ENCODE assay signal across 12 cellular contexts in the genomic region with DNA sequence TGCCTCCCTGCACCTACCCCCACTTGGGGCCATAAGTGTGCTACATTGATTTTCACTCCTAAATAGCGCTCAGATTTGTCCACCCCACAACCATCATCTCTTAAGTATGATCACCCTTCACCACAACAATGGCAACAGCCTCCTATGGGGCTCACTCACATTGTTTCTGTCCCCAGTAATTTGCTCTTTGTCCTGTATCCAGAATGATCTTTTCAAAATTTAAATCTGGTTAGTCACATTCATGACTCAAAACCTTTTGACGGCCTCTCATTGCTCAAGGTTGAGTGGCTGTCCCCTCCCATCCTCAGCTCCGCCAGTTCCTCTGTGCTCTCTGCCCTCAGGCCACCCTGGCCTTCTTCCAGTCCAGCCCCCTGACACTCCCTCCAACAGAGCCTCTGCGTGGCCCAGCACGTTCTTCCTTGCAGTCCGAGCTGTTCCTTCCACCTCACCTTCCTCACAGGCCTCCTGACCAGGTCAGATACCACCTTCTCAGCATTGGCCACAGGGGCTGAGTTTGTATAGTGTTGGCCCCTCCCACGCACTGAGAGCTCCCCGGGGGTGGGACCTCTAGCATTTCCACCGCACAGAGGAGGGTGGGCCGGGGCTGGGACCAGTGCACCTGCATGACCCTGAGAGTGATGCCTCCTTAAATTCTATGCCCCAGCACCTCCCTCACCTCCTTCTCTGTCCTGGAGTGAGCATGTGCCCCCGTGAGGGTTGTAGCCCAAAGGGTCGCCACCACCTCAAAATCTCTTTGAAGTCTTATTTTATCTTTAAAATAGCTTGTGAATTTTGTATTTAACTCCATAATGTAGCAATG. TPM values are rescaled to one million over a fixed set of nuclear protein-coding genes. Genes with fewer than 3 reads are reported as not detected.
DNase-seq lines count a peak whose midpoint lies in the region; ATAC-seq, FAIRE-seq and TF ChIP-seq lines count a peak whose summit lies in the region.
"Had no signal": no experiment of that assay in that cellular context is flagged by ENCODE, and none has a peak within 500 bp of the region (broad histone marks: within the 10 kb centered on the region; RNA-seq: fewer than 3 reads in every experiment).

No MANE protein-coding gene starts in this region.

- ATAC-seq in HCT116 (peak; percentile 38), GM21737 (IDR thresholded peaks at IDR 0.05; ENCODE audit: unreplicated experiment) (no peak)
- ATAC-seq: Panc1 had no signal

- no peak overlapping the region for H3K27ac Mint-ChIP-seq in activated CD4-positive, alpha-beta memory T cell treated with anti-CD3 and anti-CD28 coated beads, Interleukin-2, amount 10 ng/mL, durations not matched to agents 7 days and 5 days
- H3K27ac Mint-ChIP-seq: CD8-positive, alpha-beta memory T cell had no signal

- peak overlapping the region; percentile 49 for H3K4me2 ChIP-seq in HCT116 (ENCODE audit: low read length)

- no peak overlapping the region for H3K27ac ChIP-seq in HCT116 (ENCODE audit: low read depth, low read length)
- no peak overlapping the region for H3K27ac ChIP-seq in kidney (ENCODE audit: low read depth in 2 of 2, low read length in 2 of 2)
- H3K27ac ChIP-seq: right lobe of liver had no signal

- no peaks in the 10 kb centered on the region for H3K9me2 ChIP-seq in HCT116 (ENCODE audit: insufficient read depth)

- H4K20me1 ChIP-seq in HCT116 (ENCODE audit: insufficient read depth): no peaks in the 10 kb centered on the region

- peaks cover 56% of the 10 kb centered on the region for H3K27me3 Mint-ChIP-seq in activated CD4-positive, alpha-beta memory T cell treated with anti-CD3 and anti-CD28 coated beads, Interleukin-2, amount 10 ng/mL, durations not matched to agents 7 days and 5 days

- H3K4me1 ChIP-seq in HCT116 (ENCODE audit: control insufficient read depth in 1 of 2, insufficient read depth in 2 of 2, low read length in 2 of 2) (peaks cover 2 to 29% of the 10 kb centered on the region in 2 experiments; a peak in 2 of 4 replicates), adipocyte (ENCODE audit: control insufficient read depth, insufficient read depth, low read length) (peaks cover 26% of the 10 kb centered on the region), kidney (ENCODE audit: control insufficient read depth in 1 of 2, insufficient read depth in 1 of 2, low read depth in 1 of 2, low read length in 2 of 2) (peaks cover 0 to 8% of the 10 kb centered on the region in 2 donors)
- H3K4me1 ChIP-seq: right lobe of liver had no signal

- POLR2A ChIA-PET in HCT116 (lab: Charles Lee): no interaction called here
- POLR2A ChIA-PET in activated CD4-positive, alpha-beta memory T cell treated with anti-CD3 and anti-CD28 coated beads, Interleukin-2, amount 10 ng/mL, durations not matched to agents 7 days and 5 days (lab: Charles Lee): no interaction called here

- H3K9me3 ChIP-seq in HCT116 (ENCODE audit: control insufficient read depth in 1 of 2, insufficient read depth in 1 of 2, low read depth in 1 of 2, low read length in 2 of 2) (no peaks in the 10 kb centered on the region), adipocyte (ENCODE audit: control insufficient read depth, low read length) (no peaks in the 10 kb centered on the region), kidney (ENCODE audit: control insufficient read depth in 1 of 2, low read length in 2 of 2) (no peaks in the 10 kb centered on the region)
- H3K9me3 ChIP-seq: right lobe of liver had no signal

- H3K4me1 Mint-ChIP-seq in activated CD4-positive, alpha-beta memory T cell treated with anti-CD3 and anti-CD28 coated beads, Interleukin-2, amount 10 ng/mL, durations not matched to agents 7 days and 5 days: peaks cover 4% of the 10 kb centered on the region

- RAD21 ChIA-PET in HCT116 (lab: Charles Lee; ENCODE audit: low non-redundant PET in 1 of 2, low total read pairs in 2 of 2, uncharacterized antibody in 2 of 2, unreplicated experiment in 2 of 2): no interaction called here

- H3K36me3 Mint-ChIP-seq in activated CD4-positive, alpha-beta memory T cell treated with anti-CD3 and anti-CD28 coated beads, Interleukin-2, amount 10 ng/mL, durations not matched to agents 7 days and 5 days (ENCODE audit: low read depth): no peaks in the 10 kb centered on the region
- H3K36me3 Mint-ChIP-seq: CD8-positive, alpha-beta memory T cell had no signal

- no peaks in the 10 kb centered on the region for H3K9me3 Mint-ChIP-seq in activated CD4-positive, alpha-beta memory T cell treated with anti-CD3 and anti-CD28 coated beads, Interleukin-2, amount 10 ng/mL, durations not matched to agents 7 days and 5 days

- no peak overlapping the region for H3K4me3 Mint-ChIP-seq in activated CD4-positive, alpha-beta memory T cell treated with anti-CD3 and anti-CD28 coated beads, Interleukin-2, amount 10 ng/mL, durations not matched to agents 7 days and 5 days
- H3K4me3 Mint-ChIP-seq: CD8-positive, alpha-beta memory T cell had no signal

- H2AFZ ChIP-seq in HCT116 (ENCODE audit: low read depth, low read length, poor library complexity, severe bottlenecking): no peak overlapping the region

- CTCF ChIA-PET in HCT116 (lab: Charles Lee): no interaction called here
- CTCF ChIA-PET in activated CD4-positive, alpha-beta memory T cell treated with anti-CD3 and anti-CD28 coated beads, Interleukin-2, amount 10 ng/mL, durations not matched to agents 7 days and 5 days (lab: Charles Lee): no interaction called here

- H3K36me3 ChIP-seq in HCT116 (ENCODE audit: control insufficient read depth in 1 of 2, insufficient read depth in 2 of 2, low read length in 2 of 2) (no peaks in the 10 kb centered on the region), adipocyte (ENCODE audit: control insufficient read depth, insufficient read depth, low read length, severe bottlenecking) (no peaks in the 10 kb centered on the region), kidney (ENCODE audit: control insufficient read depth in 1 of 2, insufficient read depth in 2 of 2, low read length in 2 of 2) (no peaks in the 10 kb centered on the region)
- H3K36me3 ChIP-seq: right lobe of liver had no signal

- H3K4me3 ChIP-seq in HCT116 (replicated peaks in 1 of 2; ENCODE audit: low read depth in 1 of 2, low read length in 2 of 2): no peak overlapping the region; a peak in 1 of 4 replicates
- H3K4me3 ChIP-seq in adipocyte (ENCODE audit: low read length): peak overlapping the region; percentile 54
- peak overlapping the region in 1 of 2 donors; percentile 65 for H3K4me3 ChIP-seq in kidney (ENCODE audit: low read length in 2 of 2)
- H3K4me3 ChIP-seq: right lobe of liver had no signal

- peak; percentile 89 for DNase-seq in ACHN
- DNase-seq in HCT116 (ENCODE audit: low read depth, low spot score): peak; percentile 10
- DNase-seq in adipocyte (ENCODE audit: low read depth): peak; percentile 89
- peak; percentile 90 for DNase-seq in kidney
- DNase-seq in NCI-H146 (lab: John Stamatoyannopoulos, UW): no peak
- no peak for DNase-seq in activated CD4-positive, alpha-beta memory T cell treated with anti-CD3 and anti-CD28 coated beads, Interleukin-2, amount 10 ng/mL, durations not matched to agents 7 days and 5 days
- DNase-seq in SK-N-DZ (ENCODE audit: low spot score): no peak
- DNase-seq: CD8-positive, alpha-beta memory T cell; stimulated activated naive CD4-positive, alpha-beta T cell had no signal

- FAIRE-seq in kidney (lab: Jason Lieb, UNC): no peak

- no peak for TF ChIP-seq POLR2A in HCT116 (IDR thresholded peaks at IDR 0.05; ENCODE audit: borderline replicate concordance, extremely low read depth, insufficient read depth, insufficient read length)

- H3K79me2 ChIP-seq in HCT116 (ENCODE audit: insufficient read depth, low read length): no peaks in the 10 kb centered on the region

- no peak for TF ChIP-seq RAD21 in HCT116 (IDR thresholded peaks at IDR 0.05; ENCODE audit: low read depth)

- intact Hi-C loops in HCT116 (cut with micrococcal nuclease) (no loop called here), kidney (cut with DNase I) (no loop called here)

- BruUV-seq in HCT116 (replicated peaks; lab: Mats Ljungman, UMichigan): no TSS peak

- no peaks in the 10 kb centered on the region for H3K27me3 ChIP-seq in HCT116 (ENCODE audit: insufficient read depth, low read length)
- no peaks in the 10 kb centered on the region for H3K27me3 ChIP-seq in adipocyte (replicated peaks; ENCODE audit: control insufficient read depth, insufficient read depth, low read length)
- H3K27me3 ChIP-seq: right lobe of liver had no signal

- in situ Hi-C loops in ACHN (cut with HindIII; ENCODE audit: low pct_ligation_motif_present, low pct_unique_long_range_greater_than_20kb, low sequenced_read_pairs): no loop called here

- no peak for TF ChIP-seq CTCF in HCT116 (IDR thresholded peaks at IDR 0.05 in 2 of 3, conservative IDR thresholded peaks at IDR 0.05 in 1 of 3; ENCODE audit: borderline replicate concordance in 1 of 3, insufficient read depth in 1 of 3, low read depth in 2 of 3, low read length in 2 of 3)
- TF ChIP-seq CTCF in kidney (IDR thresholded peaks at IDR 0.05; ENCODE audit: borderline replicate concordance, extremely low read depth, insufficient read depth): no peak

- H3K9ac ChIP-seq in HCT116 (ENCODE audit: low read length) (no peak overlapping the region), adipocyte (ENCODE audit: low read length) (peak overlapping the region; percentile 15), kidney (ENCODE audit: low read length in 2 of 2) (no peak overlapping the region)

TF ChIP-seq in HCT116, 20 proteins besides CTCF, POLR2A, EP300 and RAD21 (continues in another document):
- no peak for TF ChIP-seq MAX (IDR thresholded peaks at IDR 0.05)
- TF ChIP-seq YY1 (IDR thresholded peaks at IDR 0.05; ENCODE audit: extremely low read depth, insufficient replicate concordance, low read depth, low read length): no peak
- TF ChIP-seq SRF (IDR thresholded peaks at IDR 0.05; ENCODE audit: low read depth): no peak
- TF ChIP-seq FOSL1 (IDR thresholded peaks at IDR 0.05; ENCODE audit: low read depth): 0 out of 2 replicates have a peak, but pooled peaks have one; percentile 18
- peak; percentile 22; the same call in 1 of the 2 replicates for TF ChIP-seq JUND (IDR thresholded peaks at IDR 0.05)
- TF ChIP-seq CEBPB (IDR thresholded peaks at IDR 0.05; ENCODE audit: low read depth): no peak
- no peak for TF ChIP-seq ELF1 (IDR thresholded peaks at IDR 0.05; ENCODE audit: borderline replicate concordance, low read depth)
- TF ChIP-seq SP1 (IDR thresholded peaks at IDR 0.05; ENCODE audit: low read depth): no peak
- no peak for TF ChIP-seq EZH2phosphoT487 (IDR thresholded peaks at IDR 0.05; ENCODE audit: borderline replicate concordance)

RNA-seq across cellular contexts. Expression of gene PPP1R3G, which starts 2.4 kb away (rescaled TPM):
- total RNA-seq in HCT116 (2021; ENCODE audit: unreplicated experiment): 0.27 TPM
- 0.30 and 0.31 TPM in 2 replicates for polyA plus RNA-seq in HCT116 (2012)
- total RNA-seq in kidney: 1.9 TPM
- polyA plus RNA-seq in kidney (ENCODE audit: insufficient read depth, low read depth, low replicate concordance): 0.49 TPM
- under 1 TPM; 0.08 to 0.10 TPM for total RNA-seq in activated CD4-positive, alpha-beta memory T cell treated with anti-CD3 and anti-CD28 coated beads, Interleukin-2, amount 10 ng/mL, durations not matched to agents 7 days and 5 days
- polyA plus RNA-seq in SK-N-DZ (2014; cell fraction: cytosol; rRNA removed): 0.05 and 0.12 TPM in 2 replicates
- polyA plus RNA-seq in SK-N-DZ (2014; cell fraction: nucleus; rRNA removed): 0.09 TPM in 1 of 2 replicates, not detected in the other
- total RNA-seq: CD8-positive, alpha-beta memory T cell had no signal
- polyA plus RNA-seq: CD8-positive, alpha-beta memory T cell had no signal

Comparison
In these comparisons a context has a peak if more than half of its experiments do, and no peak if none do; other contexts are left out.
1. DNase-seq: peak in ACHN (single experiment), HCT116 (single experiment), adipocyte (single experiment) and kidney (single experiment); none in NCI-H146 (single experiment), activated CD4-positive, alpha-beta memory T cell treated with anti-CD3 and anti-CD28 coated beads, Interleukin-2, amount 10 ng/mL, durations not matched to agents 7 days and 5 days (single experiment) and SK-N-DZ (single experiment).